1 cellular context compared by ENCODE assay signal in the genomic region with DNA sequence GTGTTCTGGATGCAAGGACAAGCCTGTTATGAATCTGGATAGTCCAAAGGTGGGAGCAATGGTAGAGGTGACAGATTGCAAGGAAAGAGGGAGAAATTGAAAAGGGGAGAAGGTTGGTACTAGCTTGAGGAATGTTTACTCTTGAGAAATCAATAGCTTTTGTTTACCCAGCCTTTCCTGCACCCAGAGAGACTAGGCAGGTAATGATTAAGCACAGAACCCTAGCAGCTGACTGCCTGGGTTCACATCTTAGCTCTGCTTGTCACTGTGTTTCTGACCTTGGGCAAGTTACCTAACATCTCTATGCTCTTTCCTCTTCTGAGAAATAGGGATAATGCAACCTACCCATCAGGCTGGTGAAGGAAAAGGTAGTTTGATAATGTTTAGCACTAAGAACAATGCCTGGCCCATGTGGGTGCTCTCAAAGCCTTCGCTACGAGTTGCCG.
TF ChIP-seq lines count a peak whose summit lies in the region.

No MANE protein-coding gene starts in this region.

TF ChIP-seq in HepG2, 621 proteins besides CTCF, POLR2A, EP300 and RAD21 (continued from another document and continues in another):
- TF ChIP-seq, protein P1, sequence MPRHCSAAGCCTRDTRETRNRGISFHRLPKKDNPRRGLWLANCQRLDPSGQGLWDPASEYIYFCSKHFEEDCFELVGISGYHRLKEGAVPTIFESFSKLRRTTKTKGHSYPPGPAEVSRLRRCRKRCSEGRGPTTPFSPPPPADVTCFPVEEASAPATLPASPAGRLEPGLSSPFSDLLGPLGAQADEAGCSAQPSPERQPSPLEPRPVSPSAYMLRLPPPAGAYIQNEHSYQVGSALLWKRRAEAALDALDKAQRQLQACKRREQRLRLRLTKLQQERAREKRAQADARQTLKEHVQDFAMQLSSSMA (CRISPR knock-in tag; IDR thresholded peaks at IDR 0.05), result no peak
- TF ChIP-seq ZNF781 (CRISPR knock-in tag; IDR thresholded peaks at IDR 0.05; ENCODE audit: borderline replicate concordance, not compliant biosample characterization), result no peak
- TF ChIP-seq, protein P2, sequence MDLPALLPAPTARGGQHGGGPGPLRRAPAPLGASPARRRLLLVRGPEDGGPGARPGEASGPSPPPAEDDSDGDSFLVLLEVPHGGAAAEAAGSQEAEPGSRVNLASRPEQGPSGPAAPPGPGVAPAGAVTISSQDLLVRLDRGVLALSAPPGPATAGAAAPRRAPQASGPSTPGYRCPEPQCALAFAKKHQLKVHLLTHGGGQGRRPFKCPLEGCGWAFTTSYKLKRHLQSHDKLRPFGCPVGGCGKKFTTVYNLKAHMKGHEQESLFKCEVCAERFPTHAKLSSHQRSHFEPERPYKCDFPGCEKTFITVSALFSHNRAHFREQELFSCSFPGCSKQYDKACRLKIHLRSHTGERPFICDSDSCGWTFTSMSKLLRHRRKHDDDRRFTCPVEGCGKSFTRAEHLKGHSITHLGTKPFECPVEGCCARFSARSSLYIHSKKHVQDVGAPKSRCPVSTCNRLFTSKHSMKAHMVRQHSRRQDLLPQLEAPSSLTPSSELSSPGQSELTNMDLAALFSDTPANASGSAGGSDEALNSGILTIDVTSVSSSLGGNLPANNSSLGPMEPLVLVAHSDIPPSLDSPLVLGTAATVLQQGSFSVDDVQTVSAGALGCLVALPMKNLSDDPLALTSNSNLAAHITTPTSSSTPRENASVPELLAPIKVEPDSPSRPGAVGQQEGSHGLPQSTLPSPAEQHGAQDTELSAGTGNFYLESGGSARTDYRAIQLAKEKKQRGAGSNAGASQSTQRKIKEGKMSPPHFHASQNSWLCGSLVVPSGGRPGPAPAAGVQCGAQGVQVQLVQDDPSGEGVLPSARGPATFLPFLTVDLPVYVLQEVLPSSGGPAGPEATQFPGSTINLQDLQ (CRISPR knock-in tag; IDR thresholded peaks at IDR 0.05), result no peak
- TF ChIP-seq ZNF7 (CRISPR knock-in tag; IDR thresholded peaks at IDR 0.05), result peak; percentile 64; the same call in 1 of the 2 replicates
- 0 out of 2 replicates have a peak, but pooled peaks have one; percentile 55 for TF ChIP-seq ZNF34 (CRISPR knock-in tag; IDR thresholded peaks at IDR 0.05; ENCODE audit: borderline replicate concordance)
- TF ChIP-seq, protein P3, sequence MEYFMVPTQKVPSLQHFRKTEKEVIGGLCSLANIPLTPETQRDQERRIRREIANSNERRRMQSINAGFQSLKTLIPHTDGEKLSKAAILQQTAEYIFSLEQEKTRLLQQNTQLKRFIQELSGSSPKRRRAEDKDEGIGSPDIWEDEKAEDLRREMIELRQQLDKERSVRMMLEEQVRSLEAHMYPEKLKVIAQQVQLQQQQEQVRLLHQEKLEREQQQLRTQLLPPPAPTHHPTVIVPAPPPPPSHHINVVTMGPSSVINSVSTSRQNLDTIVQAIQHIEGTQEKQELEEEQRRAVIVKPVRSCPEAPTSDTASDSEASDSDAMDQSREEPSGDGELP (IDR thresholded peaks at IDR 0.05; ENCODE audit: borderline replicate concordance, low read depth), result peak; percentile 97
- peak; percentile 69; the same call in 1 of the 2 replicates for TF ChIP-seq STAT5B (CRISPR knock-in tag; IDR thresholded peaks at IDR 0.05)
- peak; percentile 95; the same call in 1 of the 2 replicates for TF ChIP-seq REPIN1 (CRISPR knock-in tag; IDR thresholded peaks at IDR 0.05; ENCODE audit: borderline replicate concordance, low read depth)
- peak; percentile 77; the same call in 1 of the 2 replicates for TF ChIP-seq CCDC6 (CRISPR knock-in tag; IDR thresholded peaks at IDR 0.05)
- 0 out of 2 replicates have a peak, but pooled peaks have one; percentile 65 for TF ChIP-seq ZNF354B (CRISPR knock-in tag; IDR thresholded peaks at IDR 0.05)
- TF ChIP-seq MTA3 (CRISPR knock-in tag; IDR thresholded peaks at IDR 0.05), result no peak
- TF ChIP-seq, protein P4, sequence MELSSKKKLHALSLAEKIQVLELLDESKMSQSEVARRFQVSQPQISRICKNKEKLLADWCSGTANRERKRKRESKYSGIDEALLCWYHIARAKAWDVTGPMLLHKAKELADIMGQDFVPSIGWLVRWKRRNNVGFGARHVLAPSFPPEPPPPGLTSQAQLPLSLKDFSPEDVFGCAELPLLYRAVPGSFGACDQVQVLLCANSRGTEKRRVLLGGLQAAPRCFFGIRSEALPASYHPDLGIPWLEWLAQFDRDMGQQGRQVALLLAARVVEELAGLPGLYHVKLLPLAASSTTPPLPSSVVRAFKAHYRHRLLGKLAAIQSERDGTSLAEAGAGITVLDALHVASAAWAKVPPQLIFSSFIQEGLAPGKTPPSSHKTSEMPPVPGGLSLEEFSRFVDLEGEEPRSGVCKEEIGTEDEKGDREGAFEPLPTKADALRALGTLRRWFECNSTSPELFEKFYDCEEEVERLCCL (CRISPR knock-in tag; IDR thresholded peaks at IDR 0.05; ENCODE audit: borderline replicate concordance), result no peak
- no peak; the same call in 1 of the 2 replicates for TF ChIP-seq NFYB (CRISPR knock-in tag; IDR thresholded peaks at IDR 0.05)
- no peak for TF ChIP-seq ZNF75D (CRISPR knock-in tag; IDR thresholded peaks at IDR 0.05; ENCODE audit: borderline replicate concordance)
- 0 out of 2 replicates have a peak, but pooled peaks have one; percentile 21 for TF ChIP-seq ZNF383 (CRISPR knock-in tag; IDR thresholded peaks at IDR 0.05; ENCODE audit: borderline replicate concordance)
- no peak for TF ChIP-seq IRX3 (CRISPR knock-in tag; IDR thresholded peaks at IDR 0.05; ENCODE audit: borderline replicate concordance, low read depth)
- TF ChIP-seq YY1 (IDR thresholded peaks at IDR 0.05; ENCODE audit: insufficient read depth, insufficient replicate concordance, low read depth, low read length), result no peak
- TF ChIP-seq CAMTA2 (CRISPR knock-in tag; IDR thresholded peaks at IDR 0.05; ENCODE audit: borderline replicate concordance), result no peak
- TF ChIP-seq NFIB (CRISPR knock-in tag; IDR thresholded peaks at IDR 0.05; ENCODE audit: borderline replicate concordance), result no peak
- TF ChIP-seq ATAD3A (CRISPR knock-in tag; IDR thresholded peaks at IDR 0.05), result no peak
- peak; percentile 90 for TF ChIP-seq FOSL2 (CRISPR knock-in tag; IDR thresholded peaks at IDR 0.05)
- peak; percentile 78; the same call in 1 of the 2 replicates for TF ChIP-seq MEIS1 (CRISPR knock-in tag; IDR thresholded peaks at IDR 0.05; ENCODE audit: borderline replicate concordance)
- TF ChIP-seq HMGA1 (CRISPR knock-in tag; conservative IDR thresholded peaks at IDR 0.05), result no peak
- peak; percentile 97 for TF ChIP-seq IRF2 (CRISPR knock-in tag; IDR thresholded peaks at IDR 0.05)
- TF ChIP-seq SP140L (CRISPR knock-in tag; IDR thresholded peaks at IDR 0.05; ENCODE audit: borderline replicate concordance), result peak; percentile 86; the same call in 1 of the 2 replicates
- TF ChIP-seq, protein P5, sequence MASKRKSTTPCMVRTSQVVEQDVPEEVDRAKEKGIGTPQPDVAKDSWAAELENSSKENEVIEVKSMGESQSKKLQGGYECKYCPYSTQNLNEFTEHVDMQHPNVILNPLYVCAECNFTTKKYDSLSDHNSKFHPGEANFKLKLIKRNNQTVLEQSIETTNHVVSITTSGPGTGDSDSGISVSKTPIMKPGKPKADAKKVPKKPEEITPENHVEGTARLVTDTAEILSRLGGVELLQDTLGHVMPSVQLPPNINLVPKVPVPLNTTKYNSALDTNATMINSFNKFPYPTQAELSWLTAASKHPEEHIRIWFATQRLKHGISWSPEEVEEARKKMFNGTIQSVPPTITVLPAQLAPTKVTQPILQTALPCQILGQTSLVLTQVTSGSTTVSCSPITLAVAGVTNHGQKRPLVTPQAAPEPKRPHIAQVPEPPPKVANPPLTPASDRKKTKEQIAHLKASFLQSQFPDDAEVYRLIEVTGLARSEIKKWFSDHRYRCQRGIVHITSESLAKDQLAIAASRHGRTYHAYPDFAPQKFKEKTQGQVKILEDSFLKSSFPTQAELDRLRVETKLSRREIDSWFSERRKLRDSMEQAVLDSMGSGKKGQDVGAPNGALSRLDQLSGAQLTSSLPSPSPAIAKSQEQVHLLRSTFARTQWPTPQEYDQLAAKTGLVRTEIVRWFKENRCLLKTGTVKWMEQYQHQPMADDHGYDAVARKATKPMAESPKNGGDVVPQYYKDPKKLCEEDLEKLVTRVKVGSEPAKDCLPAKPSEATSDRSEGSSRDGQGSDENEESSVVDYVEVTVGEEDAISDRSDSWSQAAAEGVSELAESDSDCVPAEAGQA (IDR thresholded peaks at IDR 0.05; ENCODE audit: low read depth), result 0 out of 2 replicates have a peak, but pooled peaks have one; percentile 21
- TF ChIP-seq, protein P5 (CRISPR knock-in tag; IDR thresholded peaks at IDR 0.05; ENCODE audit: borderline replicate concordance), result no peak; the same call in 1 of the 2 replicates
- TF ChIP-seq ZSCAN30 (CRISPR knock-in tag; IDR thresholded peaks at IDR 0.05), result no peak
- TF ChIP-seq, protein P6, sequence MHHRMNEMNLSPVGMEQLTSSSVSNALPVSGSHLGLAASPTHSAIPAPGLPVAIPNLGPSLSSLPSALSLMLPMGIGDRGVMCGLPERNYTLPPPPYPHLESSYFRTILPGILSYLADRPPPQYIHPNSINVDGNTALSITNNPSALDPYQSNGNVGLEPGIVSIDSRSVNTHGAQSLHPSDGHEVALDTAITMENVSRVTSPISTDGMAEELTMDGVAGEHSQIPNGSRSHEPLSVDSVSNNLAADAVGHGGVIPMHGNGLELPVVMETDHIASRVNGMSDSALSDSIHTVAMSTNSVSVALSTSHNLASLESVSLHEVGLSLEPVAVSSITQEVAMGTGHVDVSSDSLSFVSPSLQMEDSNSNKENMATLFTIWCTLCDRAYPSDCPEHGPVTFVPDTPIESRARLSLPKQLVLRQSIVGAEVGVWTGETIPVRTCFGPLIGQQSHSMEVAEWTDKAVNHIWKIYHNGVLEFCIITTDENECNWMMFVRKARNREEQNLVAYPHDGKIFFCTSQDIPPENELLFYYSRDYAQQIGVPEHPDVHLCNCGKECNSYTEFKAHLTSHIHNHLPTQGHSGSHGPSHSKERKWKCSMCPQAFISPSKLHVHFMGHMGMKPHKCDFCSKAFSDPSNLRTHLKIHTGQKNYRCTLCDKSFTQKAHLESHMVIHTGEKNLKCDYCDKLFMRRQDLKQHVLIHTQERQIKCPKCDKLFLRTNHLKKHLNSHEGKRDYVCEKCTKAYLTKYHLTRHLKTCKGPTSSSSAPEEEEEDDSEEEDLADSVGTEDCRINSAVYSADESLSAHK (CRISPR knock-in tag; IDR thresholded peaks at IDR 0.05; ENCODE audit: borderline replicate concordance), result no peak
- TF ChIP-seq, protein P7, sequence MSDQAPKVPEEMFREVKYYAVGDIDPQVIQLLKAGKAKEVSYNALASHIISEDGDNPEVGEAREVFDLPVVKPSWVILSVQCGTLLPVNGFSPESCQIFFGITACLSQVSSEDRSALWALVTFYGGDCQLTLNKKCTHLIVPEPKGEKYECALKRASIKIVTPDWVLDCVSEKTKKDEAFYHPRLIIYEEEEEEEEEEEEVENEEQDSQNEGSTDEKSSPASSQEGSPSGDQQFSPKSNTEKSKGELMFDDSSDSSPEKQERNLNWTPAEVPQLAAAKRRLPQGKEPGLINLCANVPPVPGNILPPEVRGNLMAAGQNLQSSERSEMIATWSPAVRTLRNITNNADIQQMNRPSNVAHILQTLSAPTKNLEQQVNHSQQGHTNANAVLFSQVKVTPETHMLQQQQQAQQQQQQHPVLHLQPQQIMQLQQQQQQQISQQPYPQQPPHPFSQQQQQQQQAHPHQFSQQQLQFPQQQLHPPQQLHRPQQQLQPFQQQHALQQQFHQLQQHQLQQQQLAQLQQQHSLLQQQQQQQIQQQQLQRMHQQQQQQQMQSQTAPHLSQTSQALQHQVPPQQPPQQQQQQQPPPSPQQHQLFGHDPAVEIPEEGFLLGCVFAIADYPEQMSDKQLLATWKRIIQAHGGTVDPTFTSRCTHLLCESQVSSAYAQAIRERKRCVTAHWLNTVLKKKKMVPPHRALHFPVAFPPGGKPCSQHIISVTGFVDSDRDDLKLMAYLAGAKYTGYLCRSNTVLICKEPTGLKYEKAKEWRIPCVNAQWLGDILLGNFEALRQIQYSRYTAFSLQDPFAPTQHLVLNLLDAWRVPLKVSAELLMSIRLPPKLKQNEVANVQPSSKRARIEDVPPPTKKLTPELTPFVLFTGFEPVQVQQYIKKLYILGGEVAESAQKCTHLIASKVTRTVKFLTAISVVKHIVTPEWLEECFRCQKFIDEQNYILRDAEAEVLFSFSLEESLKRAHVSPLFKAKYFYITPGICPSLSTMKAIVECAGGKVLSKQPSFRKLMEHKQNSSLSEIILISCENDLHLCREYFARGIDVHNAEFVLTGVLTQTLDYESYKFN (CRISPR knock-in tag; conservative IDR thresholded peaks at IDR 0.05), result peak; percentile 96
- TF ChIP-seq, protein P8, sequence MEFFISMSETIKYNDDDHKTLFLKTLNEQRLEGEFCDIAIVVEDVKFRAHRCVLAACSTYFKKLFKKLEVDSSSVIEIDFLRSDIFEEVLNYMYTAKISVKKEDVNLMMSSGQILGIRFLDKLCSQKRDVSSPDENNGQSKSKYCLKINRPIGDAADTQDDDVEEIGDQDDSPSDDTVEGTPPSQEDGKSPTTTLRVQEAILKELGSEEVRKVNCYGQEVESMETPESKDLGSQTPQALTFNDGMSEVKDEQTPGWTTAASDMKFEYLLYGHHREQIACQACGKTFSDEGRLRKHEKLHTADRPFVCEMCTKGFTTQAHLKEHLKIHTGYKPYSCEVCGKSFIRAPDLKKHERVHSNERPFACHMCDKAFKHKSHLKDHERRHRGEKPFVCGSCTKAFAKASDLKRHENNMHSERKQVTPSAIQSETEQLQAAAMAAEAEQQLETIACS (CRISPR knock-in tag; IDR thresholded peaks at IDR 0.05), result no peak
- no peak; the same call in 1 of the 2 replicates for TF ChIP-seq ZNF264 (CRISPR knock-in tag; IDR thresholded peaks at IDR 0.05)
- TF ChIP-seq CBX2 (IDR thresholded peaks at IDR 0.05; ENCODE audit: low read depth, low read length), result no peak
- no peak for TF ChIP-seq CBX2 (CRISPR knock-in tag; IDR thresholded peaks at IDR 0.05; ENCODE audit: low read depth)
- peak; percentile 39; the same call in 1 of the 2 replicates for TF ChIP-seq TAF1 (CRISPR knock-in tag; IDR thresholded peaks at IDR 0.05)
